ENCODE assay signal across 8 cellular contexts in genomic region chr7:132318338-132319318, GRCh38.
A peak's percentile ranks its signal among the peaks of the same experiment; 100 is the strongest.
DNase-seq lines count a peak whose midpoint lies in the region; ATAC-seq and TF ChIP-seq lines count a peak whose summit lies in the region.

No MANE protein-coding gene starts in this region.

- peaks cover 0 to 5% (median 0%) of the 10 kb centered on the region in 4 donors for H3K4me1 ChIP-seq in Peyer's patch

- peak; percentile 64 for DNase-seq in DMS153 (lab: John Stamatoyannopoulos, UW)
- DNase-seq in Kasumi-1 (lab: John Stamatoyannopoulos, UW), result peak; percentile 88 to 89
- peak; percentile 53 to 90 (median 89) for DNase-seq in Peyer's patch
- DNase-seq in activated T-cell treated with anti-CD3 and anti-CD28 coated beads, Interleukin-2, amount 50 U/mL, for 4 hours, result peak; percentile 69
- peak; percentile 68 for DNase-seq in fibroblast of gingiva (ENCODE audit: low read depth)
- peak; percentile 76 for DNase-seq in natural killer cell
- peak; percentile 31 to 84 (median 64) for DNase-seq in stimulated activated naive CD4-positive, alpha-beta T cell (lab: John Stamatoyannopoulos, UW)

- intact Hi-C loops in natural killer cell (cut with micrococcal nuclease), result loop anchor here (1.0 to 2.0 kb wide), 3 partner anchors 76 to 1116 kb away; no protein-coding TSS in a partner anchor

- peak overlapping the region; percentile 3 for H3K4me3 Mint-ChIP-seq in activated T-cell treated with anti-CD3 and anti-CD28 coated beads, Interleukin-2, amount 50 U/mL, for 4 hours
- no peak overlapping the region for H3K4me3 Mint-ChIP-seq in natural killer cell

- H3K9me3 Mint-ChIP-seq in activated T-cell treated with anti-CD3 and anti-CD28 coated beads, Interleukin-2, amount 50 U/mL, for 4 hours, result peaks cover 6% of the 10 kb centered on the region
- peaks cover 0 to 2% of the 10 kb centered on the region in 2 donors for H3K9me3 Mint-ChIP-seq in natural killer cell

- H3K9me3 ChIP-seq in Peyer's patch, result no peaks in the 10 kb centered on the region

- H3K27me3 ChIP-seq in Peyer's patch, result no peaks in the 10 kb centered on the region

- peak; percentile 53 to 95 (median 90) for TF ChIP-seq CTCF in Peyer's patch (IDR thresholded peaks at IDR 0.05)
- peak; percentile 94 for TF ChIP-seq CTCF in natural killer cell (IDR thresholded peaks at IDR 0.05)

- peak; percentile 94 for ATAC-seq in GM21619 (IDR thresholded peaks at IDR 0.05; ENCODE audit: unreplicated experiment)
- peak; percentile 88 for ATAC-seq in activated T-cell treated with anti-CD3 and anti-CD28 coated beads, Interleukin-2, amount 50 U/mL, for 4 hours
- ATAC-seq in natural killer cell, result peak; percentile 86 to 99 (median 98)

- peaks cover 33% of the 10 kb centered on the region for H3K27me3 Mint-ChIP-seq in activated T-cell treated with anti-CD3 and anti-CD28 coated beads, Interleukin-2, amount 50 U/mL, for 4 hours (ENCODE audit: low read depth)
- H3K27me3 Mint-ChIP-seq in natural killer cell (ENCODE audit: low read depth in 2 of 2), result peaks cover 36 to 38% of the 10 kb centered on the region in 2 donors

- H3K36me3 ChIP-seq in Peyer's patch, result no peaks in the 10 kb centered on the region

- no peak overlapping the region for H3K27ac Mint-ChIP-seq in natural killer cell

- no peak for TF ChIP-seq POLR2A in Peyer's patch (IDR thresholded peaks at IDR 0.05)

- H3K36me3 Mint-ChIP-seq in activated T-cell treated with anti-CD3 and anti-CD28 coated beads, Interleukin-2, amount 50 U/mL, for 4 hours (ENCODE audit: insufficient read depth), result no peaks in the 10 kb centered on the region
- no peaks in the 10 kb centered on the region for H3K36me3 Mint-ChIP-seq in natural killer cell

- no peak overlapping the region for H3K4me3 ChIP-seq in Peyer's patch

- H3K27ac ChIP-seq in Peyer's patch, result no peak overlapping the region

- H3K4me1 Mint-ChIP-seq in activated T-cell treated with anti-CD3 and anti-CD28 coated beads, Interleukin-2, amount 50 U/mL, for 4 hours (ENCODE audit: low read depth), result peaks cover 6% of the 10 kb centered on the region
- peaks cover 14 to 17% of the 10 kb centered on the region in 2 donors for H3K4me1 Mint-ChIP-seq in natural killer cell
